Comparison of ENCODE assay signal across 39 cellular contexts in the genomic region with DNA sequence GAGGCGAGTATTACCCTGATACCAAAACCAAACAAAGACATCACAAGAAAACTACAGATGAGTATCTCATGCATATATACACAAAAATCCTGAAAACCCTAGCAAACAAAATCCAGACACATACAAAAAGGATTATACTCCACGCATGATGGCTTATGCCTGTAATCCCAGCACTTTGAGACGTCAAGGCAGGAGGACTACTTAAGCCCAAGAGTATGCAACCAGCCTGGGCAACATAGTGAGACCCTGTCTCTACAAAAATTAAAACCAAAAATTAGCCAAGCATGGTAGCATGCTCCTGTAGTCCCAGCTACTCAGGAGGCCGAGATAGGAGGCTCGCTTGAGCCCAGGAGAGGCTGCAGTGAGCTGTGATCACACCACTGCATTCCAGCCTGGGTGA.
"Had no signal": no experiment of that assay in that cellular context is flagged by ENCODE, and none has a peak within 500 bp of the region (broad histone marks: within the 10 kb centered on the region; RNA-seq: fewer than 3 reads in every experiment).

No MANE protein-coding gene starts in this region.

- H3K27ac Mint-ChIP-seq: activated naive CD4-positive, alpha-beta T cell treated with anti-CD3 and anti-CD28 coated beads for 36 hours; activated naive CD4-positive, alpha-beta T cell treated with anti-CD3 and anti-CD28 coated beads, Interleukin-2, amount 10 ng/mL, durations not matched to agents 7 days and 5 days; activated naive CD4-positive, alpha-beta T cell treated with anti-CD3 and anti-CD28 coated beads, Interleukin-2, amount 50 U/mL, for 24 hours; activated naive CD8-positive, alpha-beta T cell; activated naive CD8-positive, alpha-beta T cell treated with anti-CD3 and anti-CD28 coated beads for 36 hours; activated naive CD8-positive, alpha-beta T cell treated with anti-CD3 and anti-CD28 coated beads, Interleukin-2, amount 10 ng/mL, durations not matched to agents 7 days and 5 days; activated naive CD8-positive, alpha-beta T cell treated with anti-CD3 and anti-CD28 coated beads, Interleukin-2, amount 50 U/mL, for 24 hours; activated T-cell treated with anti-CD3 and anti-CD28 coated beads, Interleukin-2, amount 50 U/mL, for 24 hours; activated T-cell treated with anti-CD3 and anti-CD28 coated beads, Interleukin-2, amount 50 U/mL, for 72 hours; activated T-helper 1 cell treated with anti-CD3 and anti-CD28 coated beads, Interleukin-12 subunit alpha, Interleukin-12 subunit beta, Interleukin-2, Interleukin-4 antibody, amounts not matched to agents 30 ng/mL and 10 ng/mL and 1 ng/mL, durations not matched to agents 14 hours and 24 hours and 36 hours; activated T-helper 17 cell treated with anti-CD3 and anti-CD28 coated beads, Interleukin-2, amount 50 U/mL, for 72 hours; activated T-helper 2 cell treated with anti-CD3 and anti-CD28 coated beads, Interferon-gamma antibody, Interleukin-2, Interleukin-4, amounts not matched to agents 10 μg/mL and 5 μg/mL and 100 μg/mL, durations not matched to agents 14 hours and 24 hours and 36 hours; brain had no signal

- FAIRE-seq: astrocyte, bronchial epithelial cell had no signal

- H3K27me3 ChIP-seq: adrenal gland, ascending aorta, body of pancreas, brain microvascular endothelial cell, breast epithelium, cardiac muscle cell had no signal

- H3K27ac ChIP-seq: adrenal gland, ascending aorta, body of pancreas, brain microvascular endothelial cell, breast epithelium, cardiac muscle cell had no signal

- H3K9me3 Mint-ChIP-seq: activated naive CD4-positive, alpha-beta T cell treated with anti-CD3 and anti-CD28 coated beads for 36 hours; activated naive CD4-positive, alpha-beta T cell treated with anti-CD3 and anti-CD28 coated beads, Interleukin-2, amount 10 ng/mL, durations not matched to agents 7 days and 5 days; activated naive CD4-positive, alpha-beta T cell treated with anti-CD3 and anti-CD28 coated beads, Interleukin-2, amount 50 U/mL, for 24 hours; activated naive CD8-positive, alpha-beta T cell treated with anti-CD3 and anti-CD28 coated beads for 36 hours; activated naive CD8-positive, alpha-beta T cell treated with anti-CD3 and anti-CD28 coated beads, Interleukin-2, amount 50 U/mL, for 24 hours; activated T-cell treated with anti-CD3 and anti-CD28 coated beads, Interleukin-2, amount 50 U/mL, for 24 hours; activated T-cell treated with anti-CD3 and anti-CD28 coated beads, Interleukin-2, amount 50 U/mL, for 4 hours; activated T-cell treated with anti-CD3 and anti-CD28 coated beads, Interleukin-2, amount 50 U/mL, for 72 hours; activated T-helper 17 cell treated with anti-CD3 and anti-CD28 coated beads, Interleukin-2, amount 50 U/mL, for 72 hours; central memory CD8-positive, alpha-beta T cell had no signal

- ATAC-seq: activated naive CD4-positive, alpha-beta T cell treated with anti-CD3 and anti-CD28 coated beads, Interleukin-2, amount 50 U/mL, for 72 hours; activated naive CD8-positive, alpha-beta T cell treated with anti-CD3 and anti-CD28 coated beads, Interleukin-2, amount 50 U/mL, for 24 hours; activated T-cell treated with anti-CD3 and anti-CD28 coated beads, Interleukin-2, amount 50 U/mL, for 4 hours; activated T-cell treated with anti-CD3 and anti-CD28 coated beads, Interleukin-2, amount 50 U/mL, for 72 hours; activated T-helper 17 cell treated with anti-CD3 and anti-CD28 coated beads, Interleukin-2, amount 50 U/mL, for 72 hours; body of pancreas had no signal

- DNase-seq: activated effector memory CD4-positive, alpha-beta T cell treated with anti-CD3 and anti-CD28 coated beads, Interleukin-2, amount 50 U/mL, for 16 hours; activated effector memory CD4-positive, alpha-beta T cell treated with Interleukin-2 at 50 U/mL for 16 hours; activated gamma-delta T cell; activated gamma-delta T cell treated with Interleukin-2 at 50 U/mL for 16 hours; activated naive CD4-positive, alpha-beta T cell; activated naive CD4-positive, alpha-beta T cell treated with anti-CD3 and anti-CD28 coated beads for 36 hours; activated naive CD4-positive, alpha-beta T cell treated with anti-CD3 and anti-CD28 coated beads, Interleukin-2, amount 10 ng/mL, durations not matched to agents 7 days and 5 days; activated naive CD4-positive, alpha-beta T cell treated with anti-CD3 and anti-CD28 coated beads, Interleukin-2, amount 50 U/mL, for 16 hours; activated naive CD4-positive, alpha-beta T cell treated with Interleukin-2 at 50 U/mL for 16 hours; activated naive CD8-positive, alpha-beta T cell treated with anti-CD3 and anti-CD28 coated beads for 36 hours; activated naive CD8-positive, alpha-beta T cell treated with anti-CD3 and anti-CD28 coated beads, Interleukin-2, amount 10 ng/mL, durations not matched to agents 7 days and 5 days; activated naive CD8-positive, alpha-beta T cell treated with anti-CD3 and anti-CD28 coated beads, Interleukin-2, amount 50 U/mL, for 24 hours; activated T-cell treated with anti-CD3 and anti-CD28 coated beads, Interleukin-2, amount 50 U/mL, for 24 hours; activated T-cell treated with anti-CD3 and anti-CD28 coated beads, Interleukin-2, amount 50 U/mL, for 4 hours; activated T-cell treated with anti-CD3 and anti-CD28 coated beads, Interleukin-2, amount 50 U/mL, for 48 hours; activated T-cell treated with anti-CD3 and anti-CD28 coated beads, Interleukin-2, amount 50 U/mL, for 72 hours; adrenal gland; amniotic stem cell; amygdala; anterior cingulate cortex; aorta; body of pancreas; brain microvascular endothelial cell; caudate nucleus; central memory CD4-positive, alpha-beta T cell; cerebellar nuclear complex had no signal

- H3K4me3 Mint-ChIP-seq: activated naive CD4-positive, alpha-beta T cell treated with anti-CD3 and anti-CD28 coated beads for 36 hours; activated naive CD4-positive, alpha-beta T cell treated with anti-CD3 and anti-CD28 coated beads, Interleukin-2, amount 10 ng/mL, durations not matched to agents 7 days and 5 days; activated naive CD4-positive, alpha-beta T cell treated with anti-CD3 and anti-CD28 coated beads, Interleukin-2, amount 50 U/mL, for 24 hours; activated naive CD8-positive, alpha-beta T cell; activated naive CD8-positive, alpha-beta T cell treated with anti-CD3 and anti-CD28 coated beads for 36 hours; activated naive CD8-positive, alpha-beta T cell treated with anti-CD3 and anti-CD28 coated beads, Interleukin-2, amount 10 ng/mL, durations not matched to agents 7 days and 5 days; activated naive CD8-positive, alpha-beta T cell treated with anti-CD3 and anti-CD28 coated beads, Interleukin-2, amount 50 U/mL, for 24 hours; activated T-cell treated with anti-CD3 and anti-CD28 coated beads, Interleukin-2, amount 50 U/mL, for 24 hours; activated T-cell treated with anti-CD3 and anti-CD28 coated beads, Interleukin-2, amount 50 U/mL, for 4 hours; activated T-cell treated with anti-CD3 and anti-CD28 coated beads, Interleukin-2, amount 50 U/mL, for 72 hours; activated T-helper 1 cell treated with anti-CD3 and anti-CD28 coated beads, Interleukin-12 subunit alpha, Interleukin-12 subunit beta, Interleukin-2, Interleukin-4 antibody, amounts not matched to agents 30 ng/mL and 10 ng/mL and 1 ng/mL, durations not matched to agents 14 hours and 24 hours and 36 hours; activated T-helper 17 cell treated with anti-CD3 and anti-CD28 coated beads, Interleukin-2, amount 50 U/mL, for 72 hours; brain; central memory CD8-positive, alpha-beta T cell had no signal

- H3K9me3 ChIP-seq: adrenal gland, ascending aorta, body of pancreas, breast epithelium had no signal

- H3K4me3 ChIP-seq: adrenal gland, ascending aorta, body of pancreas, breast epithelium, cardiac muscle cell had no signal

- H3K4me1 ChIP-seq: breast epithelium had no signal

- H3K36me3 ChIP-seq: adrenal gland, ascending aorta, breast epithelium, cardiac muscle cell had no signal

- H3K27me3 Mint-ChIP-seq: activated naive CD4-positive, alpha-beta T cell treated with anti-CD3 and anti-CD28 coated beads, Interleukin-2, amount 10 ng/mL, durations not matched to agents 7 days and 5 days; activated naive CD4-positive, alpha-beta T cell treated with anti-CD3 and anti-CD28 coated beads, Interleukin-2, amount 50 U/mL, for 24 hours; activated naive CD8-positive, alpha-beta T cell; activated naive CD8-positive, alpha-beta T cell treated with anti-CD3 and anti-CD28 coated beads for 36 hours; activated naive CD8-positive, alpha-beta T cell treated with anti-CD3 and anti-CD28 coated beads, Interleukin-2, amount 10 ng/mL, durations not matched to agents 7 days and 5 days; activated naive CD8-positive, alpha-beta T cell treated with anti-CD3 and anti-CD28 coated beads, Interleukin-2, amount 50 U/mL, for 24 hours; activated T-cell treated with anti-CD3 and anti-CD28 coated beads, Interleukin-2, amount 50 U/mL, for 24 hours; activated T-helper 17 cell treated with anti-CD3 and anti-CD28 coated beads, Interleukin-2, amount 50 U/mL, for 72 hours; brain; central memory CD8-positive, alpha-beta T cell had no signal
